Comparison of ENCODE assay signal across 21 cellular contexts in the genomic region with DNA sequence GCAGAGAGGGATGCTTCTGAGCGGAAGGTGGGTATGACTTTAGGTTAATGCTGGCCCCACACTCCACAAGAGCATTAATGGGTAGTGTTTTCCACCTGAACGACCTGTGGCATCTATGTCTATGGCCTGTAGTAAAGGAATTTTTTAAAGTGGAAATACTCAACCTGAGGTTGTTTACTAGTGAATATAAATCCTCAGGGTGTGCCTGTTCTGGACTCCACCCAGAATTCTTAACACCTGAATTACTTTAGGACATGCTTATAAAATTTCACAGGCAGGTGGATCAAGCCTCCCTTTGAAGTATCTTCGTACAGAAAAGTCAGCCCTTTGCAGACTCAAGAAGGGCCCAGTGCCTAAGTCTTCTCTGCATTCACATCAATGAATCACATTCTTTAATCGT.
"Had no signal": no experiment of that assay in that cellular context is flagged by ENCODE, and none has a peak within 500 bp of the region (broad histone marks: within the 10 kb centered on the region; RNA-seq: fewer than 3 reads in every experiment).

No MANE protein-coding gene starts in this region.

- H3K9me3 ChIP-seq: breast epithelium, neutrophil, pancreas, testis had no signal

- H3K27ac ChIP-seq: breast epithelium, neutrophil, pancreas, SK-N-MC, testis had no signal

- DNase-seq: activated B cell treated with CpG ODN at 0.5 μM for 24 hours; activated CD4-positive, alpha-beta memory T cell treated with anti-CD3 and anti-CD28 coated beads for 36 hours; activated CD4-positive, alpha-beta T cell treated with anti-CD3 and anti-CD28 coated beads for 4 hours; activated naive CD4-positive, alpha-beta T cell treated with Interleukin-2 at 50 U/mL for 16 hours; activated T-cell treated with anti-CD3 and anti-CD28 coated beads for 4 hours; cerebellar nuclear complex; effector memory CD4-positive, alpha-beta T cell; foreskin fibroblast; glutamatergic neuron; hippocampal formation; mammary epithelial cell; midbrain; pancreas; stimulated activated CD4-positive, alpha-beta T cell treated with anti-CD3 and anti-CD28 coated beads, Interleukin-4, amount 100 ng/mL, for 24 hours; testis had no signal

- ATAC-seq: left lobe of liver; pancreas; sciatic nerve; stimulated activated memory B cell treated with anti-CD40 and anti-IgM and Interleukin-4, amounts not matched to agents 10 μg/mL and 1 μg/mL and 100 μg/mL, for 72 hours had no signal

- H3K27me3 ChIP-seq: breast epithelium, neutrophil, pancreas, testis had no signal

- H3K4me3 ChIP-seq: breast epithelium, pancreas, SK-N-MC, testis had no signal

- H3K4me1 ChIP-seq: breast epithelium, testis had no signal
